Comparison of ENCODE assay signal across 10 cellular contexts in genomic region chr20:62819494-62820174, GRCh38. TPM values are rescaled to one million over a fixed set of nuclear protein-coding genes. Genes with fewer than 3 reads are reported as not detected.
DNase-seq lines count a peak whose midpoint lies in the region; ATAC-seq and TF ChIP-seq lines count a peak whose summit lies in the region.
"Had no signal": no experiment of that assay in that cellular context is flagged by ENCODE, and none has a peak within 500 bp of the region (broad histone marks: within the 10 kb centered on the region; RNA-seq: fewer than 3 reads in every experiment).

No MANE protein-coding gene starts in this region.

- no peak for TF ChIP-seq CTCF in cardiac fibroblast (IDR thresholded peaks at IDR 0.05; ENCODE audit: low read depth, low read length)

- no peak overlapping the region for H3K4me3 ChIP-seq in cardiac fibroblast (replicated peaks in 1 of 2; ENCODE audit: low read depth in 2 of 2, low read length in 2 of 2)
- H3K4me3 ChIP-seq: tibial artery had no signal

- in situ Hi-C loops in ACHN (cut with HindIII; ENCODE audit: low pct_ligation_motif_present, low pct_unique_long_range_greater_than_20kb, low sequenced_read_pairs), result no loop called here

- ATAC-seq in GM21423 (IDR thresholded peaks at IDR 0.05; ENCODE audit: unreplicated experiment), result no peak
- no peak for ATAC-seq in HG03442 (IDR thresholded peaks at IDR 0.05; ENCODE audit: unreplicated experiment)

- peak; percentile 22 for DNase-seq in ACHN
- peak; percentile 40 for DNase-seq in LHCN-M2 (ENCODE audit: low read depth)
- peak; percentile 63 to 72 for DNase-seq in cardiac fibroblast (ENCODE audit: low read depth in 2 of 2)
- DNase-seq in kidney tubule cell (ENCODE audit: low spot score), result peak; percentile 43
- DNase-seq in NCI-H446 (lab: John Stamatoyannopoulos, UW), result no peak
- DNase-seq in effector CD8-positive, alpha-beta T cell (lab: John Stamatoyannopoulos, UW), result no peak
- DNase-seq: NCI-H1436, tibial artery had no signal

RNA-seq across cellular contexts. Expression of gene COL9A3, which starts 2.8 kb away (rescaled TPM):
- total RNA-seq in LHCN-M2 (2014; rRNA removed), result not detected in 2 replicates
- 0.04 TPM for polyA plus RNA-seq in LHCN-M2 (2012)

RNA-seq across cellular contexts. Expression of gene OGFR, which starts 15.0 kb away (rescaled TPM):
- 64.6 and 69.7 TPM in 2 replicates for total RNA-seq in LHCN-M2 (2014; rRNA removed)
- polyA plus RNA-seq in LHCN-M2 (2012), result 28.2 TPM

RNA-seq across cellular contexts. Expression of gene MRGBP, which starts 23.4 kb away (rescaled TPM):
- total RNA-seq in LHCN-M2 (2014; rRNA removed), result 30.7 and 32.8 TPM in 2 replicates
- polyA plus RNA-seq in LHCN-M2 (2012), result 17.2 TPM

RNA-seq across cellular contexts. Expression of gene TCFL5, which starts 42.0 kb away (rescaled TPM):
- 13.8 and 15.6 TPM in 2 replicates for total RNA-seq in LHCN-M2 (2014; rRNA removed)
- 7.3 TPM for polyA plus RNA-seq in LHCN-M2 (2012)

Comparison
In these comparisons a context has a peak if more than half of its experiments do, and no peak if none do; other contexts are left out.
1. DNase-seq: peak in ACHN (single experiment), LHCN-M2 (single experiment), cardiac fibroblast (2 of 2) and kidney tubule cell (single experiment); none in NCI-H446 (0 of 2) and effector CD8-positive, alpha-beta T cell (single experiment).